8 cellular contexts compared by ENCODE assay signal in genomic region chr20:36573798-36574277, GRCh38. TPM values are rescaled to one million over a fixed set of nuclear protein-coding genes. Genes with fewer than 3 reads are reported as not detected.
DNase-seq lines count a peak whose midpoint lies in the region; ATAC-seq, FAIRE-seq and TF ChIP-seq lines count a peak whose summit lies in the region.

No MANE protein-coding gene starts in this region.

- ATAC-seq in activated T-cell treated with anti-CD3 and anti-CD28 coated beads, Interleukin-2, amount 50 U/mL, for 4 hours = peak; percentile 0 to 2
- ATAC-seq in gastroesophageal sphincter = peak; percentile 0
- ATAC-seq in HG02610 (IDR thresholded peaks at IDR 0.05; ENCODE audit: unreplicated experiment) = no peak
- ATAC-seq in HG02970 (IDR thresholded peaks at IDR 0.05; ENCODE audit: low FRiP score, unreplicated experiment) = no peak
- no peak for ATAC-seq in GM18517 (IDR thresholded peaks at IDR 0.05; ENCODE audit: unreplicated experiment)

- H3K4me1 Mint-ChIP-seq in activated T-cell treated with anti-CD3 and anti-CD28 coated beads, Interleukin-2, amount 50 U/mL, for 4 hours (ENCODE audit: low read depth) = peaks cover 38% of the 10 kb centered on the region
- H3K4me1 Mint-ChIP-seq in osteocyte (ENCODE audit: unreplicated experiment) = peaks cover 43% of the 10 kb centered on the region

- no peak overlapping the region for H3K27ac Mint-ChIP-seq in osteocyte (ENCODE audit: unreplicated experiment)

- peaks cover 9% of the 10 kb centered on the region for H3K36me3 Mint-ChIP-seq in activated T-cell treated with anti-CD3 and anti-CD28 coated beads, Interleukin-2, amount 50 U/mL, for 4 hours (ENCODE audit: insufficient read depth)
- no peaks in the 10 kb centered on the region for H3K36me3 Mint-ChIP-seq in osteocyte (ENCODE audit: unreplicated experiment)

- peaks cover 0 to 47% (median 15%) of the 10 kb centered on the region in 3 donors for H3K4me1 ChIP-seq in gastroesophageal sphincter

- H3K9me3 Mint-ChIP-seq in activated T-cell treated with anti-CD3 and anti-CD28 coated beads, Interleukin-2, amount 50 U/mL, for 4 hours = no peaks in the 10 kb centered on the region
- no peaks in the 10 kb centered on the region for H3K9me3 Mint-ChIP-seq in osteocyte (ENCODE audit: unreplicated experiment)

- H3K27ac ChIP-seq in gastroesophageal sphincter = peak overlapping the region; percentile 60 to 96 (median 90)

- H3K27me3 ChIP-seq in MG63 (no peaks in the 10 kb centered on the region), gastroesophageal sphincter (no peaks in the 10 kb centered on the region)

- H3K4me3 Mint-ChIP-seq in activated T-cell treated with anti-CD3 and anti-CD28 coated beads, Interleukin-2, amount 50 U/mL, for 4 hours = peak overlapping the region; percentile 95
- H3K4me3 Mint-ChIP-seq in osteocyte (ENCODE audit: unreplicated experiment) = peak overlapping the region; percentile 89

- peak overlapping the region; percentile 78 for H3K4me3 ChIP-seq in MG63
- H3K4me3 ChIP-seq in gastroesophageal sphincter = peak overlapping the region; percentile 69 to 93

- no CpG with 5 or more reads among the region's 42 CpGs for WGBS in gastroesophageal sphincter (ENCODE audit: low coverage in 1 of 2), 2 donors

- H3K9me3 ChIP-seq in MG63 (no peaks in the 10 kb centered on the region), gastroesophageal sphincter (no peaks in the 10 kb centered on the region)

- no peak for TF ChIP-seq CTCF in gastroesophageal sphincter (IDR thresholded peaks at IDR 0.05)
- TF ChIP-seq CTCF in osteocyte (IDR thresholded peaks at IDR 0.05) = no peak

- H3K27me3 Mint-ChIP-seq in activated T-cell treated with anti-CD3 and anti-CD28 coated beads, Interleukin-2, amount 50 U/mL, for 4 hours (ENCODE audit: low read depth) = no peaks in the 10 kb centered on the region
- no peaks in the 10 kb centered on the region for H3K27me3 Mint-ChIP-seq in osteocyte (ENCODE audit: unreplicated experiment)

- TF ChIP-seq POLR2A in GM12892 (IDR thresholded peaks at IDR 0.05; ENCODE audit: low read depth, low read length) (no peak; the same call in 1 of the 2 replicates), gastroesophageal sphincter (IDR thresholded peaks at IDR 0.05) (no peak)

- H3K36me3 ChIP-seq in MG63 (peaks cover 9% of the 10 kb centered on the region), gastroesophageal sphincter (peaks cover 0 to 4% of the 10 kb centered on the region in 2 donors)

- DNase-seq in GM12892 (ENCODE audit: insufficient read length) (peak; percentile 57), MG63 (peak; percentile 32), osteocyte (ENCODE audit: extremely low spot score, unreplicated experiment) (no peak)
- peak; percentile 34 for DNase-seq in activated T-cell treated with anti-CD3 and anti-CD28 coated beads, Interleukin-2, amount 50 U/mL, for 4 hours

- FAIRE-seq in GM12892 (lab: Jason Lieb, UNC) = no peak

- TF ChIP-seq EP300 in gastroesophageal sphincter (IDR thresholded peaks at IDR 0.05) = no peak

RNA-seq across cellular contexts. Expression of gene TGIF2, which starts 0.4 kb away (rescaled TPM):
- polyA plus RNA-seq in GM12892 (2012; ENCODE audit: missing spikeins) = 24.2 TPM
- 16.3 and 18.5 TPM in 2 replicates for total RNA-seq in MG63 (2014; rRNA removed; shearing (Covaris generic); ENCODE audit: low replicate concordance)
- 10 to 100 TPM; 62.2 to 63.9 (median 62.5) TPM for total RNA-seq in activated T-cell treated with anti-CD3 and anti-CD28 coated beads, Interleukin-2, amount 50 U/mL, for 4 hours
- total RNA-seq in gastroesophageal sphincter = 10 to 100 TPM in 2 of 4 donors, 1 to 10 TPM in 2; 7.2 to 14.0 (median 9.4) TPM
- total RNA-seq in osteocyte = 29.2 and 35.0 TPM in 2 replicates

RNA-seq across cellular contexts. Expression of gene RAB5IF, which starts 31.7 kb away (rescaled TPM):
- polyA plus RNA-seq in GM12892 (2012; ENCODE audit: missing spikeins) = 71.4 TPM
- 259 and 278 TPM in 2 replicates for total RNA-seq in MG63 (2014; rRNA removed; shearing (Covaris generic); ENCODE audit: low replicate concordance)
- 100 to 1,000 TPM; 142 to 153 (median 147) TPM for total RNA-seq in activated T-cell treated with anti-CD3 and anti-CD28 coated beads, Interleukin-2, amount 50 U/mL, for 4 hours
- 100 to 1,000 TPM in 1 of 4 donors, 10 to 100 TPM in 3; 66.3 to 100 (median 78.9) TPM for total RNA-seq in gastroesophageal sphincter
- 65.2 and 69.4 TPM in 2 replicates for total RNA-seq in osteocyte

RNA-seq across cellular contexts. Expression of gene MYL9, which starts 32.5 kb away (rescaled TPM):
- 14.5 TPM for polyA plus RNA-seq in GM12892 (2012; ENCODE audit: missing spikeins)
- total RNA-seq in MG63 (2014; rRNA removed; shearing (Covaris generic); ENCODE audit: low replicate concordance) = 1.3 TPM in 1 of 2 replicates, not detected in the other
- total RNA-seq in activated T-cell treated with anti-CD3 and anti-CD28 coated beads, Interleukin-2, amount 50 U/mL, for 4 hours = 1 to 10 TPM in 1 of 3 donors, under 1 TPM in 2; 0.90 to 1.2 (median 0.98) TPM
- total RNA-seq in gastroesophageal sphincter = 1,000 to 10,000 TPM; 1,087 to 2,842 (median 1,707) TPM
- 197 and 200 TPM in 2 replicates for total RNA-seq in osteocyte

Comparison
In these comparisons a context has a peak if more than half of its experiments do, and no peak if none do; other contexts are left out.
1. ATAC-seq: peak in activated T-cell treated with anti-CD3 and anti-CD28 coated beads, Interleukin-2, amount 50 U/mL, for 4 hours (2 of 2) and gastroesophageal sphincter (single experiment); none in HG02610 (single experiment), HG02970 (single experiment) and GM18517 (single experiment).
2. RNA of gene MYL9, which starts 32.5 kb away (total RNA-seq): 1,087 to 2,842 TPM in gastroesophageal sphincter and 197 to 200 TPM in osteocyte; 1.3 TPM in MG63 and 0.90 to 1.2 TPM in activated T-cell treated with anti-CD3 and anti-CD28 coated beads, Interleukin-2, amount 50 U/mL, for 4 hours; every median in the first group is over 10 times any median in the second.